Comparison of ENCODE assay signal across 1 cellular context in the genomic region with DNA sequence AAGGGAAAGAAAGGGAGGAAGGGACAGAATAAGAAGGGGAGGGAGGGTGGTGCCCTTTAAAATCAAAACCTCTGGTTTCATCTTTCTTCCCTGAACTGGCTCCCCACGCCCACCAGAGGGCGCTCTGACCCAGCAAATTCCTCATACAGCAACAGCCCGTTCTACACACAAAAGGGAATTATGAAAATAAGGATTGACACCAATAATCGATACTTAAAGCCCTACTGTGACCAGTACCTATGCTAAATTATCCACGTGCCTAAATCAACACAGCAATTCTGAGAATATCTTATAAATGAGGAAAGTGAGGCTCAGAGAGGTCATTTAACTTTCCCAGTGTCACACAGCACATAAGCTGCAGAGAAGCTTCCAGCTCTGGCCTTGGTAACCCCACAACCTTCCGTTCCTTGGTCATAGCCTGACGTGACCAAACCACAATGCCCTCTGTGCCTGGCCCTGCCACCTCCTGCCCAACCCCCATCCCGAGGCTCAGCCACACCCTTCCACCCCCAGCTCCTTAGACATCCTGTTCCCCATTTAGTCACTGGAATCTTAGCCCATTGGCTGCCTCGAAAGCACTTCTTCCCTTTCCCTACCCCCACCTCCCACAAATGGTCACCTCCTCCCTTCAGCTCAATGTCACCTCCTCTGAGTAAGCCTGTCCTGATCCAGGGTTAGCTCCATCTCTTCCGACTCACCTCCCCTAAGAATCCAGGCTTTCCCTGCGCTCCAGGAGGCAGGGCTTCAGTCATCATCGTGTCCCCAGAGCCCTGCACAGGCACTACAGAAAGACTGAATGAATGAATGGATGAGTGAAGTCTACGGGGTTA.
TF ChIP-seq lines count a peak whose summit lies in the region.

No MANE protein-coding gene starts in this region.

TF ChIP-seq in GM12878, 131 proteins besides CTCF, POLR2A, EP300 and RAD21 (continued from another document and continues in another):
- TF ChIP-seq, protein P1, sequence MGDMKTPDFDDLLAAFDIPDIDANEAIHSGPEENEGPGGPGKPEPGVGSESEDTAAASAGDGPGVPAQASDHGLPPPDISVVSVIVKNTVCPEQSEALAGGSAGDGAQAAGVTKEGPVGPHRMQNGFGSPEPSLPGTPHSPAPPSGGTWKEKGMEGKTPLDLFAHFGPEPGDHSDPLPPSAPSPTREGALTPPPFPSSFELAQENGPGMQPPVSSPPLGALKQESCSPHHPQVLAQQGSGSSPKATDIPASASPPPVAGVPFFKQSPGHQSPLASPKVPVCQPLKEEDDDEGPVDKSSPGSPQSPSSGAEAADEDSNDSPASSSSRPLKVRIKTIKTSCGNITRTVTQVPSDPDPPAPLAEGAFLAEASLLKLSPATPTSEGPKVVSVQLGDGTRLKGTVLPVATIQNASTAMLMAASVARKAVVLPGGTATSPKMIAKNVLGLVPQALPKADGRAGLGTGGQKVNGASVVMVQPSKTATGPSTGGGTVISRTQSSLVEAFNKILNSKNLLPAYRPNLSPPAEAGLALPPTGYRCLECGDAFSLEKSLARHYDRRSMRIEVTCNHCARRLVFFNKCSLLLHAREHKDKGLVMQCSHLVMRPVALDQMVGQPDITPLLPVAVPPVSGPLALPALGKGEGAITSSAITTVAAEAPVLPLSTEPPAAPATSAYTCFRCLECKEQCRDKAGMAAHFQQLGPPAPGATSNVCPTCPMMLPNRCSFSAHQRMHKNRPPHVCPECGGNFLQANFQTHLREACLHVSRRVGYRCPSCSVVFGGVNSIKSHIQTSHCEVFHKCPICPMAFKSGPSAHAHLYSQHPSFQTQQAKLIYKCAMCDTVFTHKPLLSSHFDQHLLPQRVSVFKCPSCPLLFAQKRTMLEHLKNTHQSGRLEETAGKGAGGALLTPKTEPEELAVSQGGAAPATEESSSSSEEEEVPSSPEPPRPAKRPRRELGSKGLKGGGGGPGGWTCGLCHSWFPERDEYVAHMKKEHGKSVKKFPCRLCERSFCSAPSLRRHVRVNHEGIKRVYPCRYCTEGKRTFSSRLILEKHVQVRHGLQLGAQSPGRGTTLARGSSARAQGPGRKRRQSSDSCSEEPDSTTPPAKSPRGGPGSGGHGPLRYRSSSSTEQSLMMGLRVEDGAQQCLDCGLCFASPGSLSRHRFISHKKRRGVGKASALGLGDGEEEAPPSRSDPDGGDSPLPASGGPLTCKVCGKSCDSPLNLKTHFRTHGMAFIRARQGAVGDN (IDR thresholded peaks at IDR 0.05), result no peak
- TF ChIP-seq ZZZ3 (IDR thresholded peaks at IDR 0.05; ENCODE audit: control insufficient read depth, insufficient read length, low read depth) (no peak), POU2F2 (IDR thresholded peaks at IDR 0.05; ENCODE audit: borderline replicate concordance, low read depth, low read length) (no peak), ZNF384 (IDR thresholded peaks at IDR 0.05; ENCODE audit: borderline replicate concordance, low read depth, low read length) (no peak), TCF12 (IDR thresholded peaks at IDR 0.05; ENCODE audit: low read depth, low read length) (no peak), CHD2 (IDR thresholded peaks at IDR 0.05; ENCODE audit: borderline replicate concordance, low read depth, low read length) (no peak), NFXL1 (IDR thresholded peaks at IDR 0.05; ENCODE audit: borderline replicate concordance) (peak; percentile 93; the same call in 1 of the 2 replicates), FOXM1 (IDR thresholded peaks at IDR 0.05; ENCODE audit: low read depth, low read length) (no peak), PAX8 (IDR thresholded peaks at IDR 0.05) (no peak), HDAC6 (IDR thresholded peaks at IDR 0.05; ENCODE audit: unreplicated experiment) (no peak), CHD4 (IDR thresholded peaks at IDR 0.05) (no peak), ZNF217 (IDR thresholded peaks at IDR 0.05) (peak; percentile 51; the same call in 1 of the 2 replicates), EED (IDR thresholded peaks at IDR 0.05; ENCODE audit: low read depth) (no peak), STAT3 (IDR thresholded peaks at IDR 0.05; ENCODE audit: low read depth, low read length) (no peak), SRF (IDR thresholded peaks at IDR 0.05; ENCODE audit: low read depth in 2 of 2, low read length in 2 of 2) (no peak), BHLHE40 (IDR thresholded peaks at IDR 0.05; ENCODE audit: borderline replicate concordance in 1 of 2, low read depth in 2 of 2, low read length in 1 of 2) (no peak), SREBF2 (IDR thresholded peaks at IDR 0.05; ENCODE audit: low read length) (no peak), YY1 (IDR thresholded peaks at IDR 0.05; ENCODE audit: low read depth, low read length) (no peak), JUND (IDR thresholded peaks at IDR 0.05; ENCODE audit: low read depth, low read length) (no peak), MEF2A (IDR thresholded peaks at IDR 0.05; ENCODE audit: insufficient read depth, low read depth, low read length) (no peak)
- TF ChIP-seq, protein P2, sequence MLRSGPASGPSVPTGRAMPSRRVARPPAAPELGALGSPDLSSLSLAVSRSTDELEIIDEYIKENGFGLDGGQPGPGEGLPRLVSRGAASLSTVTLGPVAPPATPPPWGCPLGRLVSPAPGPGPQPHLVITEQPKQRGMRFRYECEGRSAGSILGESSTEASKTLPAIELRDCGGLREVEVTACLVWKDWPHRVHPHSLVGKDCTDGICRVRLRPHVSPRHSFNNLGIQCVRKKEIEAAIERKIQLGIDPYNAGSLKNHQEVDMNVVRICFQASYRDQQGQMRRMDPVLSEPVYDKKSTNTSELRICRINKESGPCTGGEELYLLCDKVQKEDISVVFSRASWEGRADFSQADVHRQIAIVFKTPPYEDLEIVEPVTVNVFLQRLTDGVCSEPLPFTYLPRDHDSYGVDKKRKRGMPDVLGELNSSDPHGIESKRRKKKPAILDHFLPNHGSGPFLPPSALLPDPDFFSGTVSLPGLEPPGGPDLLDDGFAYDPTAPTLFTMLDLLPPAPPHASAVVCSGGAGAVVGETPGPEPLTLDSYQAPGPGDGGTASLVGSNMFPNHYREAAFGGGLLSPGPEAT (IDR thresholded peaks at IDR 0.05; ENCODE audit: low read depth), result no peak
- TF ChIP-seq, protein P3, sequence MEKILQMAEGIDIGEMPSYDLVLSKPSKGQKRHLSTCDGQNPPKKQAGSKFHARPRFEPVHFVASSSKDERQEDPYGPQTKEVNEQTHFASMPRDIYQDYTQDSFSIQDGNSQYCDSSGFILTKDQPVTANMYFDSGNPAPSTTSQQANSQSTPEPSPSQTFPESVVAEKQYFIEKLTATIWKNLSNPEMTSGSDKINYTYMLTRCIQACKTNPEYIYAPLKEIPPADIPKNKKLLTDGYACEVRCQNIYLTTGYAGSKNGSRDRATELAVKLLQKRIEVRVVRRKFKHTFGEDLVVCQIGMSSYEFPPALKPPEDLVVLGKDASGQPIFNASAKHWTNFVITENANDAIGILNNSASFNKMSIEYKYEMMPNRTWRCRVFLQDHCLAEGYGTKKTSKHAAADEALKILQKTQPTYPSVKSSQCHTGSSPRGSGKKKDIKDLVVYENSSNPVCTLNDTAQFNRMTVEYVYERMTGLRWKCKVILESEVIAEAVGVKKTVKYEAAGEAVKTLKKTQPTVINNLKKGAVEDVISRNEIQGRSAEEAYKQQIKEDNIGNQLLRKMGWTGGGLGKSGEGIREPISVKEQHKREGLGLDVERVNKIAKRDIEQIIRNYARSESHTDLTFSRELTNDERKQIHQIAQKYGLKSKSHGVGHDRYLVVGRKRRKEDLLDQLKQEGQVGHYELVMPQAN (conservative IDR thresholded peaks at IDR 0.05), result 0 out of 2 replicates have a peak, but pooled peaks have one; percentile 36
- TF ChIP-seq, protein P4, sequence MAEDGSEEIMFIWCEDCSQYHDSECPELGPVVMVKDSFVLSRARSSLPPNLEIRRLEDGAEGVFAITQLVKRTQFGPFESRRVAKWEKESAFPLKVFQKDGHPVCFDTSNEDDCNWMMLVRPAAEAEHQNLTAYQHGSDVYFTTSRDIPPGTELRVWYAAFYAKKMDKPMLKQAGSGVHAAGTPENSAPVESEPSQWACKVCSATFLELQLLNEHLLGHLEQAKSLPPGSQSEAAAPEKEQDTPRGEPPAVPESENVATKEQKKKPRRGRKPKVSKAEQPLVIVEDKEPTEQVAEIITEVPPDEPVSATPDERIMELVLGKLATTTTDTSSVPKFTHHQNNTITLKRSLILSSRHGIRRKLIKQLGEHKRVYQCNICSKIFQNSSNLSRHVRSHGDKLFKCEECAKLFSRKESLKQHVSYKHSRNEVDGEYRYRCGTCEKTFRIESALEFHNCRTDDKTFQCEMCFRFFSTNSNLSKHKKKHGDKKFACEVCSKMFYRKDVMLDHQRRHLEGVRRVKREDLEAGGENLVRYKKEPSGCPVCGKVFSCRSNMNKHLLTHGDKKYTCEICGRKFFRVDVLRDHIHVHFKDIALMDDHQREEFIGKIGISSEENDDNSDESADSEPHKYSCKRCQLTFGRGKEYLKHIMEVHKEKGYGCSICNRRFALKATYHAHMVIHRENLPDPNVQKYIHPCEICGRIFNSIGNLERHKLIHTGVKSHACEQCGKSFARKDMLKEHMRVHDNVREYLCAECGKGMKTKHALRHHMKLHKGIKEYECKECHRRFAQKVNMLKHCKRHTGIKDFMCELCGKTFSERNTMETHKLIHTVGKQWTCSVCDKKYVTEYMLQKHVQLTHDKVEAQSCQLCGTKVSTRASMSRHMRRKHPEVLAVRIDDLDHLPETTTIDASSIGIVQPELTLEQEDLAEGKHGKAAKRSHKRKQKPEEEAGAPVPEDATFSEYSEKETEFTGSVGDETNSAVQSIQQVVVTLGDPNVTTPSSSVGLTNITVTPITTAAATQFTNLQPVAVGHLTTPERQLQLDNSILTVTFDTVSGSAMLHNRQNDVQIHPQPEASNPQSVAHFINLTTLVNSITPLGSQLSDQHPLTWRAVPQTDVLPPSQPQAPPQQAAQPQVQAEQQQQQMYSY (CRISPR knock-in tag; IDR thresholded peaks at IDR 0.05), result no peak
- TF ChIP-seq, protein P5, sequence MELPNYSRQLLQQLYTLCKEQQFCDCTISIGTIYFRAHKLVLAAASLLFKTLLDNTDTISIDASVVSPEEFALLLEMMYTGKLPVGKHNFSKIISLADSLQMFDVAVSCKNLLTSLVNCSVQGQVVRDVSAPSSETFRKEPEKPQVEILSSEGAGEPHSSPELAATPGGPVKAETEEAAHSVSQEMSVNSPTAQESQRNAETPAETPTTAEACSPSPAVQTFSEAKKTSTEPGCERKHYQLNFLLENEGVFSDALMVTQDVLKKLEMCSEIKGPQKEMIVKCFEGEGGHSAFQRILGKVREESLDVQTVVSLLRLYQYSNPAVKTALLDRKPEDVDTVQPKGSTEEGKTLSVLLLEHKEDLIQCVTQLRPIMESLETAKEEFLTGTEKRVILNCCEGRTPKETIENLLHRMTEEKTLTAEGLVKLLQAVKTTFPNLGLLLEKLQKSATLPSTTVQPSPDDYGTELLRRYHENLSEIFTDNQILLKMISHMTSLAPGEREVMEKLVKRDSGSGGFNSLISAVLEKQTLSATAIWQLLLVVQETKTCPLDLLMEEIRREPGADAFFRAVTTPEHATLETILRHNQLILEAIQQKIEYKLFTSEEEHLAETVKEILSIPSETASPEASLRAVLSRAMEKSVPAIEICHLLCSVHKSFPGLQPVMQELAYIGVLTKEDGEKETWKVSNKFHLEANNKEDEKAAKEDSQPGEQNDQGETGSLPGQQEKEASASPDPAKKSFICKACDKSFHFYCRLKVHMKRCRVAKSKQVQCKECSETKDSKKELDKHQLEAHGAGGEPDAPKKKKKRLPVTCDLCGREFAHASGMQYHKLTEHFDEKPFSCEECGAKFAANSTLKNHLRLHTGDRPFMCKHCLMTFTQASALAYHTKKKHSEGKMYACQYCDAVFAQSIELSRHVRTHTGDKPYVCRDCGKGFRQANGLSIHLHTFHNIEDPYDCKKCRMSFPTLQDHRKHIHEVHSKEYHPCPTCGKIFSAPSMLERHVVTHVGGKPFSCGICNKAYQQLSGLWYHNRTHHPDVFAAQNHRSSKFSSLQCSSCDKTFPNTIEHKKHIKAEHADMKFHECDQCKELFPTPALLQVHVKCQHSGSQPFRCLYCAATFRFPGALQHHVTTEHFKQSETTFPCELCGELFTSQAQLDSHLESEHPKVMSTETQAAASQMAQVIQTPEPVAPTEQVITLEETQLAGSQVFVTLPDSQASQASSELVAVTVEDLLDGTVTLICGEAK (IDR thresholded peaks at IDR 0.05; ENCODE audit: borderline replicate concordance), result no peak
- TF ChIP-seq, protein P6, sequence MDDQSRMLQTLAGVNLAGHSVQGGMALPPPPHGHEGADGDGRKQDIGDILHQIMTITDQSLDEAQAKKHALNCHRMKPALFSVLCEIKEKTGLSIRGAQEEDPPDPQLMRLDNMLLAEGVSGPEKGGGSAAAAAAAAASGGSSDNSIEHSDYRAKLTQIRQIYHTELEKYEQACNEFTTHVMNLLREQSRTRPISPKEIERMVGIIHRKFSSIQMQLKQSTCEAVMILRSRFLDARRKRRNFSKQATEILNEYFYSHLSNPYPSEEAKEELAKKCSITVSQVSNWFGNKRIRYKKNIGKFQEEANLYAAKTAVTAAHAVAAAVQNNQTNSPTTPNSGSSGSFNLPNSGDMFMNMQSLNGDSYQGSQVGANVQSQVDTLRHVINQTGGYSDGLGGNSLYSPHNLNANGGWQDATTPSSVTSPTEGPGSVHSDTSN (IDR thresholded peaks at IDR 0.05; ENCODE audit: insufficient replicate concordance, low read depth, low read length), result no peak
- TF ChIP-seq, protein P7, sequence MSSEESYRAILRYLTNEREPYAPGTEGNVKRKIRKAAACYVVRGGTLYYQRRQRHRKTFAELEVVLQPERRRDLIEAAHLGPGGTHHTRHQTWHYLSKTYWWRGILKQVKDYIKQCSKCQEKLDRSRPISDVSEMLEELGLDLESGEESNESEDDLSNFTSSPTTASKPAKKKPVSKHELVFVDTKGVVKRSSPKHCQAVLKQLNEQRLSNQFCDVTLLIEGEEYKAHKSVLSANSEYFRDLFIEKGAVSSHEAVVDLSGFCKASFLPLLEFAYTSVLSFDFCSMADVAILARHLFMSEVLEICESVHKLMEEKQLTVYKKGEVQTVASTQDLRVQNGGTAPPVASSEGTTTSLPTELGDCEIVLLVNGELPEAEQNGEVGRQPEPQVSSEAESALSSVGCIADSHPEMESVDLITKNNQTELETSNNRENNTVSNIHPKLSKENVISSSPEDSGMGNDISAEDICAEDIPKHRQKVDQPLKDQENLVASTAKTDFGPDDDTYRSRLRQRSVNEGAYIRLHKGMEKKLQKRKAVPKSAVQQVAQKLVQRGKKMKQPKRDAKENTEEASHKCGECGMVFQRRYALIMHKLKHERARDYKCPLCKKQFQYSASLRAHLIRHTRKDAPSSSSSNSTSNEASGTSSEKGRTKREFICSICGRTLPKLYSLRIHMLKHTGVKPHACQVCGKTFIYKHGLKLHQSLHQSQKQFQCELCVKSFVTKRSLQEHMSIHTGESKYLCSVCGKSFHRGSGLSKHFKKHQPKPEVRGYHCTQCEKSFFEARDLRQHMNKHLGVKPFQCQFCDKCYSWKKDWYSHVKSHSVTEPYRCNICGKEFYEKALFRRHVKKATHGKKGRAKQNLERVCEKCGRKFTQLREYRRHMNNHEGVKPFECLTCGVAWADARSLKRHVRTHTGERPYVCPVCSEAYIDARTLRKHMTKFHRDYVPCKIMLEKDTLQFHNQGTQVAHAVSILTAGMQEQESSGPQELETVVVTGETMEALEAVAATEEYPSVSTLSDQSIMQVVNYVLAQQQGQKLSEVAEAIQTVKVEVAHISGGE (CRISPR knock-in tag; IDR thresholded peaks at IDR 0.05), result no peak
